22 cellular contexts compared by ENCODE assay signal in genomic region chr20:62663484-62664315, GRCh38. TPM values are rescaled to one million over a fixed set of nuclear protein-coding genes. Genes with fewer than 3 reads are reported as not detected.
"Had no signal": no experiment of that assay in that cellular context is flagged by ENCODE, and none has a peak within 500 bp of the region (broad histone marks: within the 10 kb centered on the region; RNA-seq: fewer than 3 reads in every experiment).

No MANE protein-coding gene starts in this region.

- H3K4me3 ChIP-seq: body of pancreas, heart right ventricle, mucosa of descending colon, thoracic aorta, vagina had no signal

- H3K9me3 ChIP-seq: body of pancreas, heart right ventricle, mucosa of descending colon, thoracic aorta, vagina had no signal

- H3K4me1 ChIP-seq: vagina had no signal

- DNase-seq: activated CD4-positive, alpha-beta T cell treated with anti-CD3 and anti-CD28 coated beads, Interleukin-2, amount 50 U/mL, for 48 hours; activated effector memory CD4-positive, alpha-beta T cell treated with anti-CD3 and anti-CD28 coated beads, Interleukin-2, amount 50 U/mL, for 16 hours; activated T-cell treated with anti-CD3 and anti-CD28 coated beads, Interleukin-2, amount 50 U/mL, for 72 hours; anterior cingulate cortex; body of pancreas; effector CD4-positive, alpha-beta T cell; erythroblast; foreskin fibroblast; heart right ventricle; left colon; retina; stimulated activated CD4-positive, alpha-beta T cell treated with anti-CD3 and anti-CD28 coated beads, Interleukin-2, amount 100 ng/mL, for 48 hours; stimulated activated CD8-positive, alpha-beta memory T cell treated with anti-CD3 and anti-CD28 coated beads, Interleukin-4, amount 100 ng/mL, for 48 hours; stimulated activated naive CD4-positive, alpha-beta T cell; T-helper 9 cell had no signal

- H3K27ac Mint-ChIP-seq: activated naive CD4-positive, alpha-beta T cell treated with anti-CD3 and anti-CD28 coated beads, Interleukin-2, amount 50 U/mL, for 24 hours; activated T-cell treated with anti-CD3 and anti-CD28 coated beads, Interleukin-2, amount 50 U/mL, for 72 hours; memory B cell; type B pancreatic cell had no signal

- H3K4me3 Mint-ChIP-seq: activated naive CD4-positive, alpha-beta T cell treated with anti-CD3 and anti-CD28 coated beads, Interleukin-2, amount 50 U/mL, for 24 hours; activated T-cell treated with anti-CD3 and anti-CD28 coated beads, Interleukin-2, amount 50 U/mL, for 72 hours; memory B cell; type B pancreatic cell had no signal

- H3K9me3 Mint-ChIP-seq: activated naive CD4-positive, alpha-beta T cell treated with anti-CD3 and anti-CD28 coated beads, Interleukin-2, amount 50 U/mL, for 24 hours; activated T-cell treated with anti-CD3 and anti-CD28 coated beads, Interleukin-2, amount 50 U/mL, for 72 hours; memory B cell; type B pancreatic cell had no signal

- H3K27me3 Mint-ChIP-seq: activated naive CD4-positive, alpha-beta T cell treated with anti-CD3 and anti-CD28 coated beads, Interleukin-2, amount 50 U/mL, for 24 hours; memory B cell had no signal

- H3K36me3 Mint-ChIP-seq: memory B cell, type B pancreatic cell had no signal

- H3K36me3 ChIP-seq: thoracic aorta, vagina had no signal

- H3K27ac ChIP-seq: body of pancreas, heart right ventricle, thoracic aorta, vagina had no signal

- H3K27me3 ChIP-seq: body of pancreas, vagina had no signal

- ATAC-seq: activated T-cell treated with anti-CD3 and anti-CD28 coated beads, Interleukin-2, amount 50 U/mL, for 72 hours; body of pancreas; heart right ventricle; left colon; mucosa of descending colon had no signal

RNA-seq across cellular contexts. Expression of gene SLCO4A1, which starts 21.4 kb away (rescaled TPM):
- polyA plus RNA-seq: fibroblast of lung had no signal

RNA-seq across cellular contexts. Expression of gene NTSR1, which starts 44.9 kb away (rescaled TPM):
- polyA plus RNA-seq: heart right ventricle had no signal
